In the genomic region with DNA sequence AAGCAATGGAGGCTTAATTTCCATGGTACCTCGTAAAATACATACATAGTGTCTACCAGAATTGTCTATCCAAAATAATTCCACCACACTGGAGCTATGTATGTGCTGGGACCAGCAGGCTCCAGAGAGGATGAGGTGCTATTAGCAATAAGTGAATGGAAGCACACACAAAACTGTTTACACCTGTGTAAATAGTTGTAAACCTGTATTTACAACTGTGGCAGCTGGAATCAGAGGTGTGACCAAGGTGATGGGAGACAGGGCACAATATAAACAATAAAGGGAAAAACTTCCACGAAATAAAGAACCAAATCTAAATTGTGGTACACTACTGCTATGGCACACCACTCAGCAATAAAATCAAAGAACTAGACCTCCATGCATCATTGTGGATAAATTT, we compare ENCODE assay signal across 18 cellular contexts. TPM values are rescaled to one million over a fixed set of nuclear protein-coding genes. Genes with fewer than 3 reads are reported as not detected.
DNase-seq lines count a peak whose midpoint lies in the region; ATAC-seq, FAIRE-seq and TF ChIP-seq lines count a peak whose summit lies in the region.
"Had no signal": no experiment of that assay in that cellular context is flagged by ENCODE, and none has a peak within 500 bp of the region (broad histone marks: within the 10 kb centered on the region; RNA-seq: fewer than 3 reads in every experiment).

No MANE protein-coding gene starts in this region.

- FAIRE-seq in A549 (lab: Jason Lieb, UNC), result no peak
- FAIRE-seq: GM12891 had no signal

- H3K4me2 ChIP-seq in A549, result peak overlapping the region; percentile 44; the same call in 2 of the 3 replicates

- H3K27me3 Mint-ChIP-seq in CD4-positive, alpha-beta T cell, result no peaks in the 10 kb centered on the region
- peaks cover 8% of the 10 kb centered on the region for H3K27me3 Mint-ChIP-seq in endothelial cell (ENCODE audit: unreplicated experiment)

- CTCF ChIA-PET in A549 (lab: Yijun Ruan, JAX), result no interaction called here
- CTCF ChIA-PET in CD4-positive, alpha-beta T cell (lab: Charles Lee), result interaction anchor here (0.7 kb wide), 1 partner anchor 75 kb away, joined by 3 read pairs; no protein-coding TSS in a partner anchor

- peaks cover 66% of the 10 kb centered on the region for H3K4me1 ChIP-seq in A549

- ATAC-seq in A549 (no peak), HG02884 (IDR thresholded peaks at IDR 0.05; ENCODE audit: unreplicated experiment) (no peak)
- peak; percentile 10 for ATAC-seq in CD4-positive, alpha-beta T cell (ENCODE audit: poor library complexity)
- ATAC-seq: esophagus mucosa had no signal

- H3K4me1 Mint-ChIP-seq in CD4-positive, alpha-beta T cell (ENCODE audit: low read depth), result peaks cover 57% of the 10 kb centered on the region
- H3K4me1 Mint-ChIP-seq in endothelial cell (ENCODE audit: unreplicated experiment), result peaks cover 41% of the 10 kb centered on the region

- no peaks in the 10 kb centered on the region for H3K9me3 Mint-ChIP-seq in CD4-positive, alpha-beta T cell
- no peaks in the 10 kb centered on the region for H3K9me3 Mint-ChIP-seq in endothelial cell (ENCODE audit: unreplicated experiment)

- no peak for TF ChIP-seq POLR2A in A549 (IDR thresholded peaks at IDR 0.05; ENCODE audit: low read length)

- peak overlapping the region; percentile 36 for H3K4me3 Mint-ChIP-seq in CD4-positive, alpha-beta T cell
- no peak overlapping the region for H3K4me3 Mint-ChIP-seq in endothelial cell (ENCODE audit: unreplicated experiment)

- intact Hi-C loops in CD4-positive, alpha-beta T cell (cut with DNase I, micrococcal nuclease), result no loop called here

- DNase-seq in A549 (ENCODE audit: low read depth in 1 of 2, low spot score in 1 of 2), result no peak
- DNase-seq in CD4-positive, alpha-beta T cell, result no peak
- peak; percentile 47 for DNase-seq in NCI-H2029 (lab: John Stamatoyannopoulos, UW)
- no peak for DNase-seq in endothelial cell (ENCODE audit: low spot score)
- DNase-seq in NCI-H2107 (lab: John Stamatoyannopoulos, UW), result no peak
- no peak for DNase-seq in kidney tubule cell (ENCODE audit: low spot score)
- DNase-seq: AML-193; KG1; stimulated activated CD4-positive, alpha-beta T cell treated with anti-CD3 and anti-CD28 coated beads, Interleukin-2, amount 100 ng/mL, for 48 hours; WERI-Rb-1 had no signal

- peak overlapping the region; percentile 12 for H3K27ac Mint-ChIP-seq in CD4-positive, alpha-beta T cell
- H3K27ac Mint-ChIP-seq in endothelial cell (ENCODE audit: unreplicated experiment), result peak overlapping the region; percentile 94

- no peaks in the 10 kb centered on the region for H3K27me3 ChIP-seq in CD4-positive, alpha-beta T cell (ENCODE audit: control insufficient read depth, insufficient read depth, low read length)
- H3K27me3 ChIP-seq: adrenal gland, cardiac muscle cell, vagina had no signal

- no peak overlapping the region for H3K4me3 ChIP-seq in A549
- H3K4me3 ChIP-seq: adrenal gland, cardiac muscle cell, HAP-1, vagina had no signal

- POLR2A ChIA-PET in A549 (lab: Yijun Ruan, JAX), result no interaction called here
- POLR2A ChIA-PET in CD4-positive, alpha-beta T cell (lab: Charles Lee), result interaction anchor here (0.7 kb wide), 1 partner anchor 14 kb away, joined by 4 read pairs; a partner anchor contains a TSS

- H3K27ac ChIP-seq in A549, result peak overlapping the region in 1 of 2 experiments; percentile 54; a peak in 2 of 6 replicates
- no peak overlapping the region for H3K27ac ChIP-seq in CD4-positive, alpha-beta T cell (ENCODE audit: low read depth, low read length)
- H3K27ac ChIP-seq: cardiac muscle cell, parathyroid adenoma, vagina, WERI-Rb-1 had no signal

- 89% methylated on average over 2 of the region's 2 CpGs for WGBS in A549 (ENCODE audit: missing lambda C conversion rate)

- H3K36me3 Mint-ChIP-seq in CD4-positive, alpha-beta T cell (ENCODE audit: low read depth), result peaks cover 44% of the 10 kb centered on the region
- peaks cover 32% of the 10 kb centered on the region for H3K36me3 Mint-ChIP-seq in endothelial cell (ENCODE audit: low read depth, unreplicated experiment)

- TF ChIP-seq RAD21 in A549 (conservative IDR thresholded peaks at IDR 0.05 in 1 of 2, IDR thresholded peaks at IDR 0.05 in 1 of 2), result no peak

- no peak for TF ChIP-seq EP300 in A549 (IDR thresholded peaks at IDR 0.05)

- H3K9me3 ChIP-seq in A549, result no peaks in the 10 kb centered on the region
- H3K9me3 ChIP-seq in CD4-positive, alpha-beta T cell (ENCODE audit: control insufficient read depth, low read length), result no peaks in the 10 kb centered on the region
- H3K9me3 ChIP-seq: adrenal gland, HAP-1, vagina had no signal

- no peak for TF ChIP-seq CTCF in A549 (IDR thresholded peaks at IDR 0.05)
- TF ChIP-seq CTCF in CD4-positive, alpha-beta T cell (IDR thresholded peaks at IDR 0.05), result no peak
- TF ChIP-seq CTCF in endothelial cell (IDR thresholded peaks at IDR 0.05; ENCODE audit: unreplicated experiment), result no peak

TF ChIP-seq in A549, 52 proteins besides CTCF, POLR2A, EP300 and RAD21:
- TF ChIP-seq NPAS2 (CRISPR knock-in tag; IDR thresholded peaks at IDR 0.05; ENCODE audit: borderline replicate concordance) (no peak), CEBPB (IDR thresholded peaks at IDR 0.05) (no peak), EHF (CRISPR knock-in tag; IDR thresholded peaks at IDR 0.05) (no peak)

RNA-seq across cellular contexts. Expression of a gene that starts 14.4 kb away (rescaled TPM):
- polyA plus RNA-seq in A549 (2011; rRNA removed) (11.3 and 14.6 TPM in 2 replicates), A549 (2017; fragmentation: RNase III; extraction: RNeasy Plus Mini Kit Qiagen cat#74134 plus additional on column Dnase treatment) (23.7 to 25.3 TPM (median 25.2 TPM) in 3 replicates)
- 3.9 and 4.7 TPM in 2 replicates for polyA plus RNA-seq in A549 (2012; cell fraction: cytosol; rRNA removed)
- polyA plus RNA-seq in A549 (2012; cell fraction: nucleus; rRNA removed), result 2.2 and 2.9 TPM in 2 replicates
- polyA minus RNA-seq in A549 (2011; rRNA and poly(A)+ RNA removed), result 5.1 and 5.6 TPM in 2 replicates
- total RNA-seq in CD4-positive, alpha-beta T cell, result 10 to 100 TPM; 21.9 to 22.4 TPM
- 45.8 TPM for total RNA-seq in endothelial cell (ENCODE audit: unreplicated experiment)

RNA-seq across cellular contexts. Expression of a gene that starts 14.5 kb away (rescaled TPM):
- polyA plus RNA-seq in A549 (2011; rRNA removed), result 48.3 and 50.1 TPM in 2 replicates
- 13.4 TPM in 2 replicates for polyA plus RNA-seq in A549 (2012; cell fraction: cytosol; rRNA removed)
- polyA plus RNA-seq in A549 (2012; cell fraction: nucleus; rRNA removed), result 7.0 and 8.4 TPM in 2 replicates
- polyA plus RNA-seq in A549 (2017; fragmentation: RNase III; extraction: RNeasy Plus Mini Kit Qiagen cat#74134 plus additional on column Dnase treatment), result 25.5 to 30.5 TPM (median 27.8 TPM) in 3 replicates
- polyA minus RNA-seq in A549 (2011; rRNA and poly(A)+ RNA removed), result 11.4 and 14.9 TPM in 2 replicates
- total RNA-seq in CD4-positive, alpha-beta T cell, result 10 to 100 TPM; 12.1 to 12.9 TPM
- total RNA-seq in endothelial cell (ENCODE audit: unreplicated experiment), result 22.5 TPM
